17 cellular contexts compared by ENCODE assay signal in the genomic region with DNA sequence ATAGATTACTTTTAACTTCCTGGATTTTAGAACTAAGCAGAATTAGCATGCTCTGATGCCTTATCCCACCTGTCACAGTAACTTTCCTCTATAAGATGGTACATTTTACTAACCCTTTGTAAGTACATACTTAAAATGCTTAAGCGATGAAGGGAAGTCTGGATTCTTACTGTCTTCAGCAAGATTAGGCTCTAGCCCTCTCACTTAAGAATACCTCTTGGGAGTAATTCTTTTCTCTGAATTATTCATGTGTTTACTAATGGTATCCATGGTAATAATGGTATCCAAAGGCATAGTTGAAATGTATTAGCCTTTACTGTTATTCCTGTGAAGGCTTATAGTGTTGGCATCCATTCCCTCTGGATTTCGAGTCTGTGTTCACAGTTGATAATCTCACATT.
"Had no signal": no experiment of that assay in that cellular context is flagged by ENCODE, and none has a peak within 500 bp of the region (broad histone marks: within the 10 kb centered on the region; RNA-seq: fewer than 3 reads in every experiment).

No MANE protein-coding gene starts in this region.

- H3K27me3 ChIP-seq: colonic mucosa, esophagus squamous epithelium, foreskin keratinocyte, heart right ventricle, right atrium auricular region, sigmoid colon, upper lobe of left lung, uterus had no signal

- H3K4me3 ChIP-seq: colonic mucosa, esophagus squamous epithelium, heart right ventricle, right atrium auricular region, sigmoid colon, upper lobe of left lung, uterus had no signal

- H3K9me3 ChIP-seq: colonic mucosa, esophagus squamous epithelium, heart right ventricle, right atrium auricular region, sigmoid colon, upper lobe of left lung, uterus had no signal

- ATAC-seq: foreskin keratinocyte, heart right ventricle, left lobe of liver, natural killer cell had no signal

- H3K36me3 ChIP-seq: colonic mucosa, esophagus squamous epithelium, right atrium auricular region, sigmoid colon, upper lobe of left lung, uterus had no signal

- H3K4me1 ChIP-seq: colonic mucosa, esophagus squamous epithelium, foreskin keratinocyte, right atrium auricular region, sigmoid colon, uterus had no signal

- H3K27ac ChIP-seq: colonic mucosa, esophagus squamous epithelium, foreskin keratinocyte, heart right ventricle, right atrium auricular region, sigmoid colon, upper lobe of left lung, uterus had no signal

- DNase-seq: colonic mucosa; dermis blood vessel endothelial cell; esophagus squamous epithelium; foreskin keratinocyte; heart right ventricle; mammary epithelial cell; natural killer cell; posterior cingulate gyrus; sigmoid colon; small intestine; stimulated activated CD4-positive, alpha-beta T cell treated with anti-CD3 and anti-CD28 coated beads, Interleukin-12 subunit alpha, Interleukin-12 subunit beta, amount 100 ng/mL, for 4 hours; stimulated activated CD4-positive, alpha-beta T cell treated with anti-CD3 and anti-CD28 coated beads, Interleukin-2, amount 100 ng/mL, for 48 hours; stimulated activated naive CD4-positive, alpha-beta T cell treated with Interleukin-2 at 50 U/mL for 16 hours; upper lobe of left lung; uterus had no signal
